11 cellular contexts compared by ENCODE assay signal in the genomic region with DNA sequence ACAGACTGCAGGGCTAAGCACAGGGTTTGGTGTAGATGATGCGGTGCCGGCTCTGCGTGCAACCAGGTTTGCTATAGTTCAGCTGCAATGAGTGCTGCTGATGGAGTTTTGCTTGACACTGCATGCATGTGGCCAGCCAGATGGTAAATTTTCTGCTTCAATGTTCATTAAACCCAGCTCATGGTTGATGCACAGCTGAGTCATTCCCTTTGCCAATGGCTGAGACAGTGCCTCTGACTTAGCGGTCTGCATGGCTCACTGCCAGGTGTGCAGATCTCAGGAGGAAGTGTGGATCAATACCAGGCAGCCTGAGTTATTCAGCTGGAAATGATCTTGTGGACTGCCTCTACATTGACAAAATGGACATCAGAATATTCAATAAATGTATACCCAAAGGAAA.
DNase-seq lines count a peak whose midpoint lies in the region; ATAC-seq and TF ChIP-seq lines count a peak whose summit lies in the region.
"Had no signal": no experiment of that assay in that cellular context is flagged by ENCODE, and none has a peak within 500 bp of the region (broad histone marks: within the 10 kb centered on the region; RNA-seq: fewer than 3 reads in every experiment).

No MANE protein-coding gene starts in this region.

- peaks cover 3% of the 10 kb centered on the region for H3K9me3 ChIP-seq in mucosa of descending colon

- intact Hi-C loops in mucosa of descending colon (cut with DNase I, micrococcal nuclease) = no loop called here

- TF ChIP-seq CTCF in fibroblast of the aortic adventitia (IDR thresholded peaks at IDR 0.05; ENCODE audit: insufficient read depth, low read length) (no peak), mucosa of descending colon (IDR thresholded peaks at IDR 0.05) (no peak)

- no peaks in the 10 kb centered on the region for H3K4me1 ChIP-seq in mucosa of descending colon (ENCODE audit: low read depth)

- ATAC-seq in HG02623 (IDR thresholded peaks at IDR 0.05; ENCODE audit: unreplicated experiment) (peak; percentile 34), mucosa of descending colon (no peak)
- ATAC-seq: naive thymus-derived CD8-positive, alpha-beta T cell had no signal

- H3K4me3 ChIP-seq in fibroblast of the aortic adventitia (ENCODE audit: low read depth, low read length) (no peak overlapping the region), mucosa of descending colon (no peak overlapping the region)

- DNase-seq in DMS 273 (lab: John Stamatoyannopoulos, UW; ENCODE audit: unreplicated experiment) = peak; percentile 88
- DNase-seq in NCI-H2171 treated with DMSO at 0.1 percent for 48 hours (lab: John Stamatoyannopoulos, UW) = peak; percentile 95
- DNase-seq in fibroblast of the aortic adventitia (ENCODE audit: low read depth) = peak; percentile 41
- no peak for DNase-seq in Kasumi-1 (lab: John Stamatoyannopoulos, UW)
- no peak for DNase-seq in mucosa of descending colon
- DNase-seq in effector CD4-positive, alpha-beta T cell = no peak
- no peak for DNase-seq in AG20443 (ENCODE audit: low spot score)
- DNase-seq: amniotic stem cell; CD4-positive, alpha-beta T cell; naive thymus-derived CD8-positive, alpha-beta T cell had no signal

- H3K36me3 ChIP-seq in mucosa of descending colon (ENCODE audit: low read depth) = no peaks in the 10 kb centered on the region

Comparison
In these comparisons a context has a peak if more than half of its experiments do, and no peak if none do; other contexts are left out.
1. DNase-seq: peak in DMS 273 (single experiment), NCI-H2171 treated with DMSO at 0.1 percent for 48 hours (single experiment) and fibroblast of the aortic adventitia (single experiment); none in Kasumi-1 (0 of 2), mucosa of descending colon (0 of 3), effector CD4-positive, alpha-beta T cell (single experiment) and AG20443 (single experiment).